Comparison of ENCODE assay signal across 8 cellular contexts in genomic region chr7:142811154-142811737, GRCh38. TPM values are rescaled to one million over a fixed set of nuclear protein-coding genes. Genes with fewer than 3 reads are reported as not detected.
A peak's percentile ranks its signal among the peaks of the same experiment; 100 is the strongest.
DNase-seq lines count a peak whose midpoint lies in the region; ATAC-seq and TF ChIP-seq lines count a peak whose summit lies in the region.

No MANE protein-coding gene starts in this region.

- CTCF ChIA-PET in RWPE1 (lab: Yijun Ruan, JAX): interaction anchor here (0.5 to 1.9 kb wide), 4 partner anchors 179 to 314 kb away, joined by 3 to 5 read pairs (median 3); no protein-coding TSS in a partner anchor

- H3K4me2 ChIP-seq in mesenchymal stem cell (ENCODE audit: low read length, poor library complexity, severe bottlenecking): no peak overlapping the region

- H3K18ac ChIP-seq in mesenchymal stem cell (ENCODE audit: low read depth in 1 of 2, low read length in 2 of 2): no peak overlapping the region

- no peak overlapping the region for H2BK120ac ChIP-seq in mesenchymal stem cell (ENCODE audit: low read depth, low read length)

- no peak overlapping the region for H2BK5ac ChIP-seq in mesenchymal stem cell (ENCODE audit: low read depth, low read length, poor library complexity, severe bottlenecking)

- H3K4me3 ChIP-seq in HL-60 (replicated peaks; ENCODE audit: insufficient read depth, low read length) (no peak overlapping the region), coronary artery (no peak overlapping the region), mesenchymal stem cell (ENCODE audit: insufficient read depth in 1 of 2, low read depth in 1 of 2, low read length in 2 of 2) (no peak overlapping the region)

- no peaks in the 10 kb centered on the region for H3K9me3 ChIP-seq in mesenchymal stem cell (ENCODE audit: control insufficient read depth, low read length)

- ATAC-seq in HG02610 (IDR thresholded peaks at IDR 0.05; ENCODE audit: unreplicated experiment) (no peak), HG02852 (IDR thresholded peaks at IDR 0.05; ENCODE audit: unreplicated experiment) (no peak)

- no peak overlapping the region for H3K14ac ChIP-seq in mesenchymal stem cell (ENCODE audit: low read length in 2 of 2)

- H2BK12ac ChIP-seq in mesenchymal stem cell (ENCODE audit: low read length in 2 of 2): no peak overlapping the region

- no peak overlapping the region for H3K9ac ChIP-seq in mesenchymal stem cell (ENCODE audit: low read length)

- H4K8ac ChIP-seq in mesenchymal stem cell (ENCODE audit: low read length): no peak overlapping the region

- H3K27ac ChIP-seq in HL-60 (replicated peaks) (no peak overlapping the region), RWPE1 (no peak overlapping the region), coronary artery (no peak overlapping the region), mesenchymal stem cell (ENCODE audit: low read length, poor library complexity, severe bottlenecking) (no peak overlapping the region)

- H3K4ac ChIP-seq in mesenchymal stem cell (ENCODE audit: low read depth in 1 of 2, low read length in 2 of 2): no peak overlapping the region

- H3K36me3 ChIP-seq in mesenchymal stem cell (ENCODE audit: control insufficient read depth in 1 of 2, insufficient read depth in 2 of 2, low read depth in 1 of 2, low read length in 2 of 2): no peaks in the 10 kb centered on the region

- H3K79me1 ChIP-seq in mesenchymal stem cell (replicated peaks; ENCODE audit: low read length, poor library complexity, severe bottlenecking): no peaks in the 10 kb centered on the region

- no peak overlapping the region for H2BK15ac ChIP-seq in mesenchymal stem cell (ENCODE audit: low read depth, poor library complexity, severe bottlenecking)

- H3K23ac ChIP-seq in mesenchymal stem cell (ENCODE audit: low read length in 2 of 2): no peak overlapping the region

- WGBS in mesenchymal stem cell: 35% methylated on average over 6 of the region's 6 CpGs

- H3K4me1 ChIP-seq in mesenchymal stem cell (ENCODE audit: control insufficient read depth, insufficient read depth, low read depth, low read length): no peaks in the 10 kb centered on the region

- TF ChIP-seq CTCF in HL-60 (IDR thresholded peaks at IDR 0.05; ENCODE audit: insufficient read depth, low read length): peak; percentile 28
- TF ChIP-seq CTCF in RWPE1 (conservative IDR thresholded peaks at IDR 0.05; ENCODE audit: low read depth): peak; percentile 59
- peak; percentile 35 for TF ChIP-seq CTCF in coronary artery (IDR thresholded peaks at IDR 0.05)

- POLR2A ChIA-PET in RWPE1 (lab: Yijun Ruan, JAX; ENCODE audit: low non-redundant PET): no interaction called here

- H3K27me3 ChIP-seq in HL-60 (ENCODE audit: insufficient read depth, poor library complexity, severe bottlenecking) (peaks cover 18% of the 10 kb centered on the region), mesenchymal stem cell (ENCODE audit: control insufficient read depth in 1 of 2, insufficient read depth in 1 of 2, low read length in 2 of 2) (peaks cover 9 to 62% of the 10 kb centered on the region in 2 experiments)

- no peak overlapping the region for H2AK5ac ChIP-seq in mesenchymal stem cell (ENCODE audit: low read length, severe bottlenecking)

- no peak overlapping the region for H2AFZ ChIP-seq in mesenchymal stem cell (ENCODE audit: low read depth, low read length)

- no peak overlapping the region for H4K91ac ChIP-seq in mesenchymal stem cell (ENCODE audit: low read length)

- DNase-seq in NCI-H1694 treated with DMSO at 0.1 percent for 48 hours (lab: John Stamatoyannopoulos, UW) (peak; percentile 38), NCI-H1694 (lab: John Stamatoyannopoulos, UW) (no peak), HL-60 (ENCODE audit: low read depth in 1 of 2, low spot score in 1 of 2) (peak; percentile 15 to 36), RWPE1 (ENCODE audit: low spot score) (peak; percentile 18), coronary artery (ENCODE audit: low spot score) (no peak), mesenchymal stem cell (peak; percentile 64)

RNA-seq across cellular contexts. Expression of gene PRSS2, which starts 40.5 kb away (rescaled TPM):
- polyA plus RNA-seq in mesenchymal stem cell (2013, experiment 1 of 2): not detected
- polyA plus RNA-seq in mesenchymal stem cell (2013, experiment 2 of 2): not detected

RNA-seq across cellular contexts. Expression of gene EPHB6, which starts 43.6 kb away (rescaled TPM):
- polyA plus RNA-seq in mesenchymal stem cell (2013, experiment 1 of 2): 0.33 TPM
- 0.67 TPM for polyA plus RNA-seq in mesenchymal stem cell (2013, experiment 2 of 2)

Comparison
In these comparisons a context has a peak if more than half of its experiments do, and no peak if none do; other contexts are left out.
1. DNase-seq: peak in NCI-H1694 treated with DMSO at 0.1 percent for 48 hours (single experiment), HL-60 (2 of 2), RWPE1 (single experiment) and mesenchymal stem cell (single experiment); none in NCI-H1694 (single experiment) and coronary artery (single experiment).
2. Peak in every context shown above with its lines, with median percentiles within 50 percentile points of each other: CTCF ChIP-seq.